In genomic region chr7:14834456-14834855, GRCh38 we compare ENCODE assay signal across 9 cellular contexts.
DNase-seq lines count a peak whose midpoint lies in the region; ATAC-seq and TF ChIP-seq lines count a peak whose summit lies in the region.
"Had no signal": no experiment of that assay in that cellular context is flagged by ENCODE, and none has a peak within 500 bp of the region (broad histone marks: within the 10 kb centered on the region; RNA-seq: fewer than 3 reads in every experiment).

No MANE protein-coding gene starts in this region.

- H3K14ac ChIP-seq in neuronal stem cell (ENCODE audit: low read length), result no peak overlapping the region

- H2BK120ac ChIP-seq in neuronal stem cell (ENCODE audit: low read depth, low read length), result no peak overlapping the region

- no CpG with 5 or more reads among the region's 3 CpGs for WGBS in neuronal stem cell (ENCODE audit: extremely low coverage in 2 of 2, insufficient read length in 2 of 2, insufficient replicate concordance in 1 of 2), 2 donors
- 65 to 82% (median 75%) methylated on average over 3 of the region's 3 CpGs for WGBS in ovary, 3 donors

- no peak overlapping the region for H3K4me3 Mint-ChIP-seq in activated T-helper 2 cell treated with anti-CD3 and anti-CD28 coated beads, Interferon-gamma antibody, Interleukin-2, Interleukin-4, amounts not matched to agents 10 μg/mL and 5 μg/mL and 100 μg/mL, durations not matched to agents 14 hours and 24 hours and 36 hours (ENCODE audit: low read depth)

- no peak overlapping the region for H2AK5ac ChIP-seq in neuronal stem cell (ENCODE audit: low read depth, low read length)

- H3K27me3 Mint-ChIP-seq in activated T-helper 2 cell treated with anti-CD3 and anti-CD28 coated beads, Interferon-gamma antibody, Interleukin-2, Interleukin-4, amounts not matched to agents 10 μg/mL and 5 μg/mL and 100 μg/mL, durations not matched to agents 14 hours and 24 hours and 36 hours (ENCODE audit: low read depth), result no peaks in the 10 kb centered on the region

- H3K27ac ChIP-seq in neuronal stem cell (replicated peaks; ENCODE audit: low read length) (no peak overlapping the region), ovary (no peak overlapping the region)
- H3K27ac ChIP-seq: lower lobe of right lung had no signal

- peaks cover 2 to 4% of the 10 kb centered on the region in 2 donors for H3K4me1 ChIP-seq in neuronal stem cell (ENCODE audit: control insufficient read depth in 2 of 2, insufficient read depth in 1 of 2, low read depth in 1 of 2, low read length in 2 of 2)
- H3K4me1 ChIP-seq in ovary (ENCODE audit: insufficient read depth), result no peaks in the 10 kb centered on the region
- H3K4me1 ChIP-seq: lower lobe of right lung had no signal

- H3K4ac ChIP-seq in neuronal stem cell (ENCODE audit: low read length), result no peak overlapping the region

- H3K9ac ChIP-seq in neuronal stem cell (ENCODE audit: low read depth, low read length, poor library complexity), result no peak overlapping the region

- H2AFZ ChIP-seq in neuronal stem cell (ENCODE audit: low read length), result no peak overlapping the region

- TF ChIP-seq CTCF in ovary (IDR thresholded peaks at IDR 0.05), result no peak

- H3K9me3 Mint-ChIP-seq in activated T-helper 2 cell treated with anti-CD3 and anti-CD28 coated beads, Interferon-gamma antibody, Interleukin-2, Interleukin-4, amounts not matched to agents 10 μg/mL and 5 μg/mL and 100 μg/mL, durations not matched to agents 14 hours and 24 hours and 36 hours, result no peaks in the 10 kb centered on the region

- H3K9me3 ChIP-seq in neuronal stem cell (replicated peaks in 1 of 2; ENCODE audit: control insufficient read depth in 2 of 2, insufficient read depth in 1 of 2, low read depth in 1 of 2, low read length in 2 of 2), result no peaks in the 10 kb centered on the region
- no peaks in the 10 kb centered on the region for H3K9me3 ChIP-seq in ovary
- H3K9me3 ChIP-seq: lower lobe of right lung had no signal

- H3K4me3 ChIP-seq in neuronal stem cell (ENCODE audit: low read length in 2 of 2) (no peak overlapping the region), ovary (no peak overlapping the region)
- H3K4me3 ChIP-seq: lower lobe of right lung had no signal

- TF ChIP-seq POLR2A in ovary (IDR thresholded peaks at IDR 0.05), result no peak

- peak; percentile 85 for ATAC-seq in GM18870 (IDR thresholded peaks at IDR 0.05; ENCODE audit: unreplicated experiment)
- ATAC-seq in HG03025 (IDR thresholded peaks at IDR 0.05; ENCODE audit: low FRiP score, unreplicated experiment), result peak; percentile 54
- ATAC-seq in sciatic nerve, result no peak
- ATAC-seq: lower lobe of right lung had no signal

- intact Hi-C loops in activated T-helper 2 cell treated with anti-CD3 and anti-CD28 coated beads, Interferon-gamma antibody, Interleukin-2, Interleukin-4, amounts not matched to agents 10 μg/mL and 5 μg/mL and 100 μg/mL, durations not matched to agents 14 hours and 24 hours and 36 hours (cut with micrococcal nuclease), result no loop called here
- intact Hi-C loops in sciatic nerve (cut with DNase I) (no loop called here), ovary (cut with DNase I) (no loop called here)

- H2BK15ac ChIP-seq in neuronal stem cell (ENCODE audit: low read length), result no peak overlapping the region

- H2BK12ac ChIP-seq in neuronal stem cell (ENCODE audit: low read length), result no peak overlapping the region

- H4K91ac ChIP-seq in neuronal stem cell (ENCODE audit: low read depth, low read length, poor library complexity), result no peak overlapping the region

- no peak for DNase-seq in activated T-helper 2 cell treated with anti-CD3 and anti-CD28 coated beads, Interferon-gamma antibody, Interleukin-2, Interleukin-4, amounts not matched to agents 10 μg/mL and 5 μg/mL and 100 μg/mL, durations not matched to agents 14 hours and 24 hours and 36 hours (ENCODE audit: low spot score)
- DNase-seq in non-pigmented ciliary epithelial cell (ENCODE audit: low read depth) (peak; percentile 36), sciatic nerve (ENCODE audit: low spot score) (no peak), neuronal stem cell (ENCODE audit: low spot score) (no peak), NCI-H2029 treated with DMSO at 0.1 percent for 48 hours (lab: John Stamatoyannopoulos, UW) (no peak), ovary (no peak)
- DNase-seq: lower lobe of right lung had no signal

- no peak overlapping the region for H4K8ac ChIP-seq in neuronal stem cell (ENCODE audit: low read depth, low read length)

- no peaks in the 10 kb centered on the region for H3K36me3 Mint-ChIP-seq in activated T-helper 2 cell treated with anti-CD3 and anti-CD28 coated beads, Interferon-gamma antibody, Interleukin-2, Interleukin-4, amounts not matched to agents 10 μg/mL and 5 μg/mL and 100 μg/mL, durations not matched to agents 14 hours and 24 hours and 36 hours (ENCODE audit: low read depth)

- peaks cover 1% of the 10 kb centered on the region for H3K4me1 Mint-ChIP-seq in activated T-helper 2 cell treated with anti-CD3 and anti-CD28 coated beads, Interferon-gamma antibody, Interleukin-2, Interleukin-4, amounts not matched to agents 10 μg/mL and 5 μg/mL and 100 μg/mL, durations not matched to agents 14 hours and 24 hours and 36 hours (ENCODE audit: low read depth)

- H3K18ac ChIP-seq in neuronal stem cell (ENCODE audit: low read length), result no peak overlapping the region

- no peak for TF ChIP-seq EP300 in ovary (IDR thresholded peaks at IDR 0.05)

- H3K79me1 ChIP-seq in neuronal stem cell (ENCODE audit: low read depth, low read length), result no peaks in the 10 kb centered on the region

- H3K27me3 ChIP-seq in neuronal stem cell (ENCODE audit: control insufficient read depth in 3 of 3, insufficient read depth in 3 of 3, low read depth in 1 of 3, low read length in 3 of 3) (no peaks in the 10 kb centered on the region), ovary (no peaks in the 10 kb centered on the region)

- no peaks in the 10 kb centered on the region for H3K36me3 ChIP-seq in neuronal stem cell (replicated peaks in 1 of 2; ENCODE audit: control insufficient read depth in 2 of 2, insufficient read depth in 2 of 2, low read length in 2 of 2)
- no peaks in the 10 kb centered on the region for H3K36me3 ChIP-seq in ovary
- H3K36me3 ChIP-seq: lower lobe of right lung had no signal

- H3K27ac Mint-ChIP-seq in activated T-helper 2 cell treated with anti-CD3 and anti-CD28 coated beads, Interferon-gamma antibody, Interleukin-2, Interleukin-4, amounts not matched to agents 10 μg/mL and 5 μg/mL and 100 μg/mL, durations not matched to agents 14 hours and 24 hours and 36 hours, result peak overlapping the region; percentile 47

- H2BK5ac ChIP-seq in neuronal stem cell (ENCODE audit: low read length), result no peak overlapping the region

- no peak overlapping the region for H3K23ac ChIP-seq in neuronal stem cell (ENCODE audit: low read depth, low read length, poor library complexity)

- no peak overlapping the region for H3K4me2 ChIP-seq in neuronal stem cell (ENCODE audit: insufficient read depth, low read length, poor library complexity, severe bottlenecking)
